23 cellular contexts compared by ENCODE assay signal in the genomic region with DNA sequence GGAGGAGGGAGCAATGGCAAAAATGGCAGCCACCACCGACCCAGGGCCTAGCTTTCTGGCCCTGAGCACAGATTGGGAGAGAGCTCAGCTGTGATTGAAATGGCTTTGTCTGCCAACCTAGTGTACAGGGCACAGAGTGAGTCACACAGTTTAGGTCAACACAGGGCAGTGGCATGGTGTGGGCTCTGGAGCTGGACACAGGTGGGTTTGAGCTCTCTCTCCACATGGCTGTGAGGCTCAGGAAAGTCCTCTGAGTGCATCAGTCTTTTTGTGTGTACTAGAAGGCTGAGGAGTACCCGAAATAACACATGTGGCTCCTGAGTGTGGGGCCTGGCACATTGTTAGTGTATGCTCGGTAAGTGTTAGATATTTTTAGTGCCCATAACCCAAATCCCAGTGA.
"Had no signal": no experiment of that assay in that cellular context is flagged by ENCODE, and none has a peak within 500 bp of the region (broad histone marks: within the 10 kb centered on the region; RNA-seq: fewer than 3 reads in every experiment).

No MANE protein-coding gene starts in this region.

- H3K27me3 ChIP-seq: gastrocnemius medialis, stomach, transverse colon had no signal

- DNase-seq: cortex of kidney; dorsolateral prefrontal cortex; effector CD8-positive, alpha-beta T cell; gastrocnemius medialis; heart right ventricle; hypothalamus; lower lobe of right lung; midbrain; naive B cell; occipital lobe; retina; stimulated activated CD4-positive, alpha-beta T cell treated with anti-CD3 and anti-CD28 coated beads, Interleukin-2, amount 100 ng/mL, for 24 hours; stimulated activated CD4-positive, alpha-beta T cell treated with anti-CD3 and anti-CD28 coated beads, Interleukin-4, amount 100 ng/mL, for 4 hours; stomach; substantia nigra; transverse colon had no signal

- H3K9ac ChIP-seq: parathyroid adenoma had no signal

- H3K9me3 ChIP-seq: gastrocnemius medialis, lower lobe of right lung, prostate gland, thoracic aorta, transverse colon had no signal

- ATAC-seq: esophagus mucosa, left lobe of liver, lower lobe of right lung, sciatic nerve had no signal

- H3K4me3 ChIP-seq: dorsolateral prefrontal cortex, gastrocnemius medialis, heart right ventricle, lower lobe of right lung, prostate gland, skin epidermis, stomach, thoracic aorta, transverse colon had no signal

- H2AFZ ChIP-seq: parathyroid adenoma had no signal

- H3K36me3 ChIP-seq: gastrocnemius medialis, heart right ventricle, lower lobe of right lung, prostate gland, stomach, thoracic aorta, transverse colon had no signal

- H3K27ac ChIP-seq: dorsolateral prefrontal cortex, gastrocnemius medialis, heart right ventricle, lower lobe of right lung, parathyroid adenoma, prostate gland, skin epidermis, stomach, thoracic aorta, transverse colon had no signal

- H3K79me2 ChIP-seq: parathyroid adenoma had no signal

- H3K4me1 ChIP-seq: parathyroid adenoma, prostate gland had no signal
